15 cellular contexts compared by ENCODE assay signal in the genomic region with DNA sequence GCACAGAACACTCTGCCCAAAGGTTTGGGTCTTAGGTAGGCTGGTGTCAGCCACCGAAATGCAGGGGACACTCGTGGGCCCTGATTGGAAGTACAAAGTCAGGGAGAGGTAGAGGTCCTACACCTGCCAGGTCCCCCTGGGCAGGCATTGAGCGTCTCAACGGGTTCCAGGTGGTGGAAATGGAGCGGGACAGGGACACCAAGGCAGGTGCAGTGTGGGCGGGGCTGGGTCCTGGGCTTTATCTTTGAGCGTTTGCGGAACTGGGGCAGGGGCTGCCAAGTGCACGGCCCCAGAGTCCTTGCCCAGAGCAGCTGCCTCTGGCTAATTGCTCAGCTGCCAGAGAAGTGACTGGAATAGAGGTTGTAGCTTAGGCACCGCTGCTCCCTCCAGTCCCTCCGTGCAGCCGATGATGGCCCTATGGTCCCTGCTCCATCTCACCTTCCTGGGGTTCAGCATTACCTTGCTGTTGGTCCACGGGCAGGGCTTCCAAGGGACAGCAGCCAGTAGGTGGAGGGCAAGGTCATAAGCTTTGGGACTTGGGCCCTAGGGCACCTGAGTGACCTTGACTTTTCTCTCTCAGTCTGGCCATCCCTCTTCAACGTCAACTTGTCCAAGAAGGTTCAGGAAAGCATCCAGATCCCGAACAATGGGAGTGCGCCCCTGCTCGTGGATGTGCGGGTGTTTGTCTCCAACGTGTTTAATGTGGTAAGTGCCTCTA. TPM values are rescaled to one million over a fixed set of nuclear protein-coding genes. Genes with fewer than 3 reads are reported as not detected.
DNase-seq lines count a peak whose midpoint lies in the region; ATAC-seq, FAIRE-seq and TF ChIP-seq lines count a peak whose summit lies in the region.
"Had no signal": no experiment of that assay in that cellular context is flagged by ENCODE, and none has a peak within 500 bp of the region (broad histone marks: within the 10 kb centered on the region; RNA-seq: fewer than 3 reads in every experiment).

ZACN (plus strand) TSS at position 324 of the 718 bp plus-strand sequence; CDS start at position 407, 83 bp downstream.

- no peaks in the 10 kb centered on the region for H3K36me3 Mint-ChIP-seq in activated naive CD4-positive, alpha-beta T cell treated with anti-CD3 and anti-CD28 coated beads, Interleukin-2, amount 50 U/mL, for 24 hours
- H3K36me3 Mint-ChIP-seq in stimulated activated naive B cell treated with anti-CD40 and anti-IgM and Interleukin-4, amounts not matched to agents 10 μg/mL and 1 μg/mL and 100 μg/mL, for 72 hours: peaks cover 9 to 15% of the 10 kb centered on the region in 2 donors

- H4K20me1 ChIP-seq in K562 (replicated peaks; ENCODE audit: control insufficient read depth, insufficient read depth, low read length): peaks cover 4% of the 10 kb centered on the region; the same call in 1 of the 2 replicates

- DNase-seq in activated naive CD4-positive, alpha-beta T cell (lab: John Stamatoyannopoulos, UW): no peak
- DNase-seq in NCI-H1105 (lab: John Stamatoyannopoulos, UW): peak; percentile 41
- DNase-seq in K562 (ENCODE audit: extremely low read depth in 1 of 4, low spot score in 3 of 4): no peak
- no peak for DNase-seq in stimulated activated naive B cell treated with anti-CD40 and anti-IgM and Interleukin-4, amounts not matched to agents 10 μg/mL and 1 μg/mL and 100 μg/mL, for 72 hours
- DNase-seq in globus pallidus (ENCODE audit: low spot score): no peak
- DNase-seq: amygdala; effector memory CD4-positive, alpha-beta T cell; MM.1S; T1000 had no signal

- in situ Hi-C loops in K562 (cut with MboI): no loop called here

- H3K9me3 ChIP-seq in K562 (replicated peaks; ENCODE audit: control insufficient read depth, insufficient read depth, low read depth, low read length): no peaks in the 10 kb centered on the region
- H3K9me3 ChIP-seq: gastroesophageal sphincter had no signal

- no peaks in the 10 kb centered on the region for H3K9me3 Mint-ChIP-seq in activated naive CD4-positive, alpha-beta T cell treated with anti-CD3 and anti-CD28 coated beads, Interleukin-2, amount 50 U/mL, for 24 hours
- no peaks in the 10 kb centered on the region for H3K9me3 Mint-ChIP-seq in stimulated activated naive B cell treated with anti-CD40 and anti-IgM and Interleukin-4, amounts not matched to agents 10 μg/mL and 1 μg/mL and 100 μg/mL, for 72 hours

- POLR2A ChIA-PET in K562 (lab: Yijun Ruan, JAX): interaction anchor here (0.8 to 1.5 kb wide), 3 partner anchors 7 to 21 kb away, joined by 3 to 4 read pairs (median 4); no protein-coding TSS in a partner anchor

- peaks cover 4% of the 10 kb centered on the region for H3K9me1 ChIP-seq in K562 (ENCODE audit: control insufficient read depth, insufficient read depth, low read length)

- WGBS in K562 (ENCODE audit: insufficient coverage, low coverage, missing lambda C conversion rate): 28% methylated on average over 19 of the region's 19 CpGs

- CTCF ChIA-PET in K562 (lab: Yijun Ruan, JAX; ENCODE audit: low intra/inter-chr PET ratio): interaction anchor here (0.6 kb wide), 1 partner anchor 1113 kb away, joined by 3 read pairs; no protein-coding TSS in a partner anchor

- FAIRE-seq in K562 (lab: Jason Lieb, UNC): no peak

- no peak for ATAC-seq in K562
- no peak for ATAC-seq in stimulated activated naive B cell treated with anti-CD40 and anti-IgM and Interleukin-4, amounts not matched to agents 10 μg/mL and 1 μg/mL and 100 μg/mL, for 72 hours (replicated peaks)
- no peak for ATAC-seq in HG02840 (IDR thresholded peaks at IDR 0.05; ENCODE audit: low FRiP score, unreplicated experiment)
- no peak for ATAC-seq in GM19395 (IDR thresholded peaks at IDR 0.05; ENCODE audit: unreplicated experiment)
- ATAC-seq: gastroesophageal sphincter had no signal

- H3K27me3 Mint-ChIP-seq in activated naive CD4-positive, alpha-beta T cell treated with anti-CD3 and anti-CD28 coated beads, Interleukin-2, amount 50 U/mL, for 24 hours: peaks cover 13% of the 10 kb centered on the region
- peaks cover 48 to 53% of the 10 kb centered on the region in 2 donors for H3K27me3 Mint-ChIP-seq in stimulated activated naive B cell treated with anti-CD40 and anti-IgM and Interleukin-4, amounts not matched to agents 10 μg/mL and 1 μg/mL and 100 μg/mL, for 72 hours

- H3K4me2 ChIP-seq in K562 (ENCODE audit: insufficient read depth, low read length): no peak within 1 kb of the TSS

- TF ChIP-seq EP300 in K562 (IDR thresholded peaks at IDR 0.05; ENCODE audit: low read length): no peak

- H3K36me3 ChIP-seq in K562 (ENCODE audit: control insufficient read depth, insufficient read depth, low read length): peaks cover 12% of the 10 kb centered on the region; the same call in 1 of the 3 replicates

- intact Hi-C loops in K562 (cut with micrococcal nuclease): no loop called here

- H3K4me3 ChIP-seq in K562: no peak within 1 kb of the TSS
- H3K4me3 ChIP-seq: gastroesophageal sphincter had no signal

- peak; percentile 22; the same call in 1 of the 2 replicates for TF ChIP-seq POLR2A in K562 (conservative IDR thresholded peaks at IDR 0.05)

- no peak for TF ChIP-seq RAD21 in K562 (CRISPR knock-in tag; conservative IDR thresholded peaks at IDR 0.05 in 1 of 2, IDR thresholded peaks at IDR 0.05 in 1 of 2)

- peaks cover 39% of the 10 kb centered on the region for H3K4me1 Mint-ChIP-seq in activated naive CD4-positive, alpha-beta T cell treated with anti-CD3 and anti-CD28 coated beads, Interleukin-2, amount 50 U/mL, for 24 hours
- peaks cover 45 to 59% of the 10 kb centered on the region in 2 donors for H3K4me1 Mint-ChIP-seq in stimulated activated naive B cell treated with anti-CD40 and anti-IgM and Interleukin-4, amounts not matched to agents 10 μg/mL and 1 μg/mL and 100 μg/mL, for 72 hours

- no peak within 1 kb of the TSS for H3K27ac Mint-ChIP-seq in activated naive CD4-positive, alpha-beta T cell treated with anti-CD3 and anti-CD28 coated beads, Interleukin-2, amount 50 U/mL, for 24 hours
- H3K27ac Mint-ChIP-seq in stimulated activated naive B cell treated with anti-CD40 and anti-IgM and Interleukin-4, amounts not matched to agents 10 μg/mL and 1 μg/mL and 100 μg/mL, for 72 hours: peak within 1 kb of the TSS; percentile 56

- no TSS peak for BruUV-seq in K562 (replicated peaks; lab: Mats Ljungman, UMichigan)

- H3K4me3 Mint-ChIP-seq in activated naive CD4-positive, alpha-beta T cell treated with anti-CD3 and anti-CD28 coated beads, Interleukin-2, amount 50 U/mL, for 24 hours: peak within 1 kb of the TSS; percentile 15
- H3K4me3 Mint-ChIP-seq in stimulated activated naive B cell treated with anti-CD40 and anti-IgM and Interleukin-4, amounts not matched to agents 10 μg/mL and 1 μg/mL and 100 μg/mL, for 72 hours: peak within 1 kb of the TSS in 1 of 2 donors; percentile 40

- TF ChIP-seq CTCF in K562 (IDR thresholded peaks at IDR 0.05 in 2 of 3, conservative IDR thresholded peaks at IDR 0.05 in 1 of 3; ENCODE audit: insufficient read depth in 2 of 3, low read depth in 1 of 3, low read length in 3 of 3): no peak

- no peaks in the 10 kb centered on the region for H3K79me2 ChIP-seq in K562 (ENCODE audit: control insufficient read depth, insufficient read depth, low read length)

- H3K4me1 ChIP-seq in K562 (replicated peaks in 1 of 2; ENCODE audit: control insufficient read depth in 2 of 2, insufficient read depth in 2 of 2, low read length in 2 of 2): peaks cover 0 to 63% of the 10 kb centered on the region in 2 experiments; a peak in 2 of 5 replicates

- no peak within 1 kb of the TSS for H3K27ac ChIP-seq in K562 (ENCODE audit: extremely low read depth, low read depth, low read length)
- H3K27ac ChIP-seq: gastroesophageal sphincter had no signal

- peaks cover 18 to 44% of the 10 kb centered on the region in 2 experiments; a peak in 4 of 5 replicates for H3K27me3 ChIP-seq in K562 (ENCODE audit: control insufficient read depth in 2 of 2, insufficient read depth in 2 of 2, low read length in 2 of 2)

- no peak within 1 kb of the TSS for H2AFZ ChIP-seq in K562 (ENCODE audit: low read depth, low read length)

- peak within 1 kb of the TSS in 1 of 2 experiments; percentile 68; a peak in 2 of 4 replicates for H3K9ac ChIP-seq in K562 (ENCODE audit: insufficient read depth in 1 of 2, low read depth in 2 of 2, low read length in 2 of 2)

TF ChIP-seq in K562, 482 proteins besides CTCF, POLR2A, EP300 and RAD21 (continues in another document):
- TF ChIP-seq JUN (IDR thresholded peaks at IDR 0.05; ENCODE audit: borderline replicate concordance, low read depth, low read length): no peak
- TF ChIP-seq JUN (CRISPR knock-in tag; IDR thresholded peaks at IDR 0.05; ENCODE audit: borderline replicate concordance): 0 out of 2 replicates have a peak, but pooled peaks have one; percentile 22
- no peak for TF ChIP-seq ATF1 (CRISPR knock-in tag; IDR thresholded peaks at IDR 0.05)
- no peak for TF ChIP-seq ATF1 (tag; IDR thresholded peaks at IDR 0.05)
- TF ChIP-seq PHF8 (IDR thresholded peaks at IDR 0.05; ENCODE audit: borderline replicate concordance, low read length): no peak
- TF ChIP-seq NR2C2 (CRISPR knock-in tag; IDR thresholded peaks at IDR 0.05): 0 out of 2 replicates have a peak, but pooled peaks have one; percentile 35
- TF ChIP-seq NR2C2 (tag; IDR thresholded peaks at IDR 0.05): no peak

RNA-seq across cellular contexts. Expression of gene ZACN, which starts in this region (rescaled TPM):
- 0.32 TPM in 1 of 2 replicates, not detected in the other for total RNA-seq in K562 (2011; cell fraction: chromatin; rRNA removed; ENCODE audit: low replicate concordance)
- total RNA-seq in K562 (2011; cell fraction: nucleolus; rRNA removed): 0.13 TPM in 1 of 2 replicates, not detected in the other
- total RNA-seq in K562 (2011; cell fraction: nucleoplasm; rRNA removed): not detected in 2 replicates
- not detected in 2 replicates for total RNA-seq in K562 (2014; rRNA removed)
- total RNA-seq in K562 (2014; rRNA removed; fragmentation: Illumina TruSeq; extraction: Trizol): not detected in 2 replicates
- total RNA-seq in K562 (2015; rRNA removed; fragmentation: Illumina TruSeq; extraction: Trizol): not detected in 2 replicates
- total RNA-seq in K562 (2021): 0.07 TPM in 1 of 2 replicates, not detected in the other
- not detected in 2 replicates for polyA plus RNA-seq in K562 (2011; rRNA removed)
- polyA plus RNA-seq in K562 (2011; cell fraction: cytosol; rRNA removed): not detected in 2 replicates
- polyA plus RNA-seq in K562 (2011; cell fraction: nucleus; rRNA removed): 0.07 and 0.20 TPM in 2 replicates
- polyA plus RNA-seq in K562 (2012): 3.9 and 6.5 TPM in 2 replicates
- not detected in 2 replicates for polyA plus RNA-seq in K562 (2014; fragmentation: Illumina TruSeq; extraction: Trizol)
- polyA plus RNA-seq in K562 (2014; fragmentation: Nextera tagmentation; extraction: Ambion mirVana): not detected
- polyA plus RNA-seq in K562 (2014; rRNA removed): not detected in 2 replicates
- not detected in 2 replicates for polyA minus RNA-seq in K562 (2011; rRNA and poly(A)+ RNA removed)
- polyA minus RNA-seq in K562 (2011; cell fraction: cytosol; rRNA and poly(A)+ RNA removed): not detected in 2 replicates
- not detected in 2 replicates for polyA minus RNA-seq in K562 (2011; cell fraction: nucleus; rRNA and poly(A)+ RNA removed)
- total RNA-seq: gastroesophageal sphincter, liver, osteocyte had no signal
